In genomic region chr2:121888189-121888557, GRCh38 we compare ENCODE assay signal across 9 cellular contexts.
DNase-seq lines count a peak whose midpoint lies in the region; ATAC-seq and TF ChIP-seq lines count a peak whose summit lies in the region.
"Had no signal": no experiment of that assay in that cellular context is flagged by ENCODE, and none has a peak within 500 bp of the region (broad histone marks: within the 10 kb centered on the region; RNA-seq: fewer than 3 reads in every experiment).

No MANE protein-coding gene starts in this region.

- ATAC-seq in GM18519 (IDR thresholded peaks at IDR 0.05; ENCODE audit: low FRiP score, unreplicated experiment), result peak; percentile 97
- ATAC-seq in HG03095 (IDR thresholded peaks at IDR 0.05; ENCODE audit: unreplicated experiment), result peak; percentile 82
- ATAC-seq in activated CD8-positive, alpha-beta T cell treated with anti-CD3 and anti-CD28 coated beads, Interleukin-2, amount 10 ng/mL, durations not matched to agents 7 days and 5 days, result peak; percentile 51
- no peak for ATAC-seq in activated T-helper 17 cell treated with anti-CD3 and anti-CD28 coated beads, Interleukin-2, amount 50 U/mL, for 72 hours (replicated peaks)

- H3K9me3 Mint-ChIP-seq in activated CD8-positive, alpha-beta T cell treated with anti-CD3 and anti-CD28 coated beads, Interleukin-2, amount 10 ng/mL, durations not matched to agents 7 days and 5 days (ENCODE audit: insufficient read depth), result no peaks in the 10 kb centered on the region
- no peaks in the 10 kb centered on the region for H3K9me3 Mint-ChIP-seq in activated T-helper 17 cell treated with anti-CD3 and anti-CD28 coated beads, Interleukin-2, amount 50 U/mL, for 72 hours

- CTCF ChIA-PET in activated CD8-positive, alpha-beta T cell treated with anti-CD3 and anti-CD28 coated beads, Interleukin-2, amount 10 ng/mL, durations not matched to agents 7 days and 5 days (lab: Charles Lee), result no interaction called here

- H3K36me3 Mint-ChIP-seq in activated CD8-positive, alpha-beta T cell treated with anti-CD3 and anti-CD28 coated beads, Interleukin-2, amount 10 ng/mL, durations not matched to agents 7 days and 5 days (ENCODE audit: low read depth), result no peaks in the 10 kb centered on the region
- H3K36me3 Mint-ChIP-seq in activated T-helper 17 cell treated with anti-CD3 and anti-CD28 coated beads, Interleukin-2, amount 50 U/mL, for 72 hours (ENCODE audit: low read depth), result no peaks in the 10 kb centered on the region

- DNase-seq in ACHN (peak; percentile 19), retinal pigment epithelial cell (ENCODE audit: low read depth) (no peak), NCI-H2227 treated with DMSO at 0.1 percent for 48 hours (lab: John Stamatoyannopoulos, UW) (no peak), C1 segment of cervical spinal cord (lab: John Stamatoyannopoulos, UW) (no peak)
- DNase-seq in activated CD8-positive, alpha-beta T cell treated with anti-CD3 and anti-CD28 coated beads, Interleukin-2, amount 10 ng/mL, durations not matched to agents 7 days and 5 days, result peak; percentile 30

- TF ChIP-seq CTCF in retinal pigment epithelial cell (conservative IDR thresholded peaks at IDR 0.05; ENCODE audit: low read depth, low read length), result peak; percentile 43

- POLR2A ChIA-PET in activated CD8-positive, alpha-beta T cell treated with anti-CD3 and anti-CD28 coated beads, Interleukin-2, amount 10 ng/mL, durations not matched to agents 7 days and 5 days (lab: Charles Lee), result no interaction called here

- in situ Hi-C loops in ACHN (cut with HindIII; ENCODE audit: low pct_ligation_motif_present, low pct_unique_long_range_greater_than_20kb, low sequenced_read_pairs), result no loop called here

- no peak overlapping the region for H3K4me3 ChIP-seq in retinal pigment epithelial cell (ENCODE audit: low read length)
- H3K4me3 ChIP-seq: skin epidermis had no signal

- peaks cover 4% of the 10 kb centered on the region for H3K27me3 Mint-ChIP-seq in activated CD8-positive, alpha-beta T cell treated with anti-CD3 and anti-CD28 coated beads, Interleukin-2, amount 10 ng/mL, durations not matched to agents 7 days and 5 days (ENCODE audit: low read depth)
- peaks cover 21% of the 10 kb centered on the region for H3K27me3 Mint-ChIP-seq in activated T-helper 17 cell treated with anti-CD3 and anti-CD28 coated beads, Interleukin-2, amount 50 U/mL, for 72 hours

- no peak overlapping the region for H3K27ac Mint-ChIP-seq in activated CD8-positive, alpha-beta T cell treated with anti-CD3 and anti-CD28 coated beads, Interleukin-2, amount 10 ng/mL, durations not matched to agents 7 days and 5 days
- H3K27ac Mint-ChIP-seq in activated T-helper 17 cell treated with anti-CD3 and anti-CD28 coated beads, Interleukin-2, amount 50 U/mL, for 72 hours, result no peak overlapping the region

- no peak overlapping the region for H3K4me3 Mint-ChIP-seq in activated CD8-positive, alpha-beta T cell treated with anti-CD3 and anti-CD28 coated beads, Interleukin-2, amount 10 ng/mL, durations not matched to agents 7 days and 5 days
- no peak overlapping the region for H3K4me3 Mint-ChIP-seq in activated T-helper 17 cell treated with anti-CD3 and anti-CD28 coated beads, Interleukin-2, amount 50 U/mL, for 72 hours

- no peaks in the 10 kb centered on the region for H3K4me1 Mint-ChIP-seq in activated CD8-positive, alpha-beta T cell treated with anti-CD3 and anti-CD28 coated beads, Interleukin-2, amount 10 ng/mL, durations not matched to agents 7 days and 5 days (ENCODE audit: low read depth)
- H3K4me1 Mint-ChIP-seq in activated T-helper 17 cell treated with anti-CD3 and anti-CD28 coated beads, Interleukin-2, amount 50 U/mL, for 72 hours, result peaks cover 3% of the 10 kb centered on the region

Comparison
In these comparisons a context has a peak if more than half of its experiments do, and no peak if none do; other contexts are left out.
1. DNase-seq: peak in ACHN (single experiment) and activated CD8-positive, alpha-beta T cell treated with anti-CD3 and anti-CD28 coated beads, Interleukin-2, amount 10 ng/mL, durations not matched to agents 7 days and 5 days (single experiment); none in retinal pigment epithelial cell (single experiment), NCI-H2227 treated with DMSO at 0.1 percent for 48 hours (single experiment) and C1 segment of cervical spinal cord (0 of 14).